ENCODE assay signal across 8 cellular contexts in the genomic region with DNA sequence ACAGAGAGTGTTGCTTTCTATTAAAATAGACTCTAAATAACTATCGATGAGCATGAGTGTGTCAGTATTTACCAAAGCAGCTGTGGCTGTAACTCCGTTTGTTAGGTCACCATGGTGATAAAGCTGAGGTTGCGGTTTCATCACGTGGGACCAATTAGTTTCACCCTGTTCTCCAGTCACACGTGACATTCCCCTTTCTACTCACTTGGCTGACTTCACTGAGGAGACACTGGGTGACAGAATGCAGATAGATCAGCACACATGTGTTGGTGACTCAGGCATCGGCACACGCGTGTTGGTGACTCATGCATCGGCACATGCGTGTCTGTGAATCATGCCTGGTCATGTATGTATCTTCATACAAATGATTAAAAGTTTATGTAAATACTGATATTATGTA.
DNase-seq lines count a peak whose midpoint lies in the region; ATAC-seq and TF ChIP-seq lines count a peak whose summit lies in the region.

No MANE protein-coding gene starts in this region.

- WGBS in stomach, 5 donors, result 55 to 73% (median 65%) methylated on average over 10 of the region's 10 CpGs

- H3K27me3 ChIP-seq in left lung (no peaks in the 10 kb centered on the region), stomach (peaks cover 0 to 3% (median 0%) of the 10 kb centered on the region in 3 donors), MG63 (no peaks in the 10 kb centered on the region)

- no peaks in the 10 kb centered on the region for H3K9me3 Mint-ChIP-seq in activated T-helper 17 cell treated with anti-CD3 and anti-CD28 coated beads, Interleukin-2, amount 50 U/mL, for 72 hours

- no peak for TF ChIP-seq EP300 in stomach (IDR thresholded peaks at IDR 0.05)

- peak; percentile 56 for ATAC-seq in activated T-helper 17 cell treated with anti-CD3 and anti-CD28 coated beads, Interleukin-2, amount 50 U/mL, for 72 hours (replicated peaks)
- ATAC-seq in left lung, result peak; percentile 60
- ATAC-seq in GM19397 (IDR thresholded peaks at IDR 0.05; ENCODE audit: unreplicated experiment), result no peak

- no peaks in the 10 kb centered on the region for H3K36me3 ChIP-seq in left lung
- no peaks in the 10 kb centered on the region for H3K36me3 ChIP-seq in stomach
- H3K36me3 ChIP-seq in MG63, result no peaks in the 10 kb centered on the region

- TF ChIP-seq CTCF in left lung (IDR thresholded peaks at IDR 0.05) (no peak), stomach (IDR thresholded peaks at IDR 0.05) (no peak)

- no peak overlapping the region for H3K4me3 Mint-ChIP-seq in activated T-helper 17 cell treated with anti-CD3 and anti-CD28 coated beads, Interleukin-2, amount 50 U/mL, for 72 hours

- no peak overlapping the region for H3K4me3 ChIP-seq in left lung
- H3K4me3 ChIP-seq in stomach, result no peak overlapping the region
- H3K4me3 ChIP-seq in MG63, result no peak overlapping the region

- no peak for TF ChIP-seq POLR2A in stomach (IDR thresholded peaks at IDR 0.05)

- DNase-seq in DMS53 (lab: John Stamatoyannopoulos, UW) (peak; percentile 95), KBM-7 (peak; percentile 84), left lung (no peak), HuH-7.5 (ENCODE audit: low spot score) (no peak), stomach (no peak), MG63 (no peak)

- H3K9me3 ChIP-seq in left lung (no peaks in the 10 kb centered on the region), stomach (no peaks in the 10 kb centered on the region), MG63 (peaks cover 10% of the 10 kb centered on the region)

- intact Hi-C loops in left lung (cut with DNase I) (no loop called here), stomach (cut with DNase I; ENCODE audit: low total_unique reads) (no loop called here)

- no peaks in the 10 kb centered on the region for H3K4me1 Mint-ChIP-seq in activated T-helper 17 cell treated with anti-CD3 and anti-CD28 coated beads, Interleukin-2, amount 50 U/mL, for 72 hours

- peaks cover 24% of the 10 kb centered on the region for H3K27me3 Mint-ChIP-seq in activated T-helper 17 cell treated with anti-CD3 and anti-CD28 coated beads, Interleukin-2, amount 50 U/mL, for 72 hours

- no peaks in the 10 kb centered on the region for H3K36me3 Mint-ChIP-seq in activated T-helper 17 cell treated with anti-CD3 and anti-CD28 coated beads, Interleukin-2, amount 50 U/mL, for 72 hours (ENCODE audit: low read depth)

- H3K27ac ChIP-seq in left lung (peak overlapping the region in 1 of 2 donors; percentile 28), stomach (no peak overlapping the region)

- no peak overlapping the region for H3K27ac Mint-ChIP-seq in activated T-helper 17 cell treated with anti-CD3 and anti-CD28 coated beads, Interleukin-2, amount 50 U/mL, for 72 hours

- H3K4me1 ChIP-seq in left lung (no peaks in the 10 kb centered on the region), stomach (no peaks in the 10 kb centered on the region)

- in situ Hi-C loops in KBM-7 (cut with MboI; ENCODE audit: low pct_unique_long_range_greater_than_20kb, low sequenced_read_pairs), result no loop called here

Comparison
In these comparisons a context has a peak if more than half of its experiments do, and no peak if none do; other contexts are left out.
1. DNase-seq: peak in DMS53 (single experiment) and KBM-7 (single experiment); none in left lung (0 of 2), HuH-7.5 (single experiment), stomach (single experiment) and MG63 (single experiment).